ENCODE assay signal across 8 cellular contexts in the genomic region with DNA sequence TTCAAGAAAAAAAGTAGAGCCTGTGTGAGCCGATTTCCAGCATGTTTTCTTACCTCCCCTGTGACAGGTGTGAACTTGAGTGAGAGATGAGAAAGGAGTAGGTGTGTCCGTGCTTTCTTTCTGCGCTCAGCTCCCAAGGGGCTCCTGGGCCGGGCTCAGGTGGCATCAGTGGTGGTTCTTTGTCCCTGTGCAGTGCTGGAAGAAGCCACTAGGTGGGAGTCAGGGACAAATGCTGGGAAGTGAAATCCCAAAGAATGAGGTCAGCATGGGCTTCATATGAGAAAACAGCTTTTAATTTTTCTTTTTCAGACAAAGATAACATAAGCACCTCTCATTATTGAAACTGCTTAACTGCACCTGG. TPM values are rescaled to one million over a fixed set of nuclear protein-coding genes. Genes with fewer than 3 reads are reported as not detected.
DNase-seq lines count a peak whose midpoint lies in the region; ATAC-seq and TF ChIP-seq lines count a peak whose summit lies in the region.

No MANE protein-coding gene starts in this region.

- intact Hi-C loops in Panc1 (cut with micrococcal nuclease; ENCODE audit: unreplicated experiment) = loop anchor here (2.0 kb wide), 1 partner anchor 93 kb away; no protein-coding TSS in a partner anchor

- peak; percentile 71 for DNase-seq in EL
- peak; percentile 58 for DNase-seq in HuH-7 (ENCODE audit: low spot score)
- DNase-seq in Panc1 (ENCODE audit: low read depth, low spot score) = peak; percentile 47
- peak; percentile 79 for DNase-seq in endothelial cell (ENCODE audit: low spot score)
- DNase-seq in midbrain (lab: John Stamatoyannopoulos, UW) = peak; percentile 81

- H3K9me3 Mint-ChIP-seq in endothelial cell (ENCODE audit: unreplicated experiment) = no peaks in the 10 kb centered on the region

- H3K9me3 ChIP-seq in Panc1 (ENCODE audit: control insufficient read depth, insufficient read depth, low read depth, low read length) = no peaks in the 10 kb centered on the region

- peaks cover 8% of the 10 kb centered on the region; the same call in 1 of the 2 replicates for H3K4me1 ChIP-seq in Panc1 (ENCODE audit: control insufficient read depth, insufficient read depth, low read length)

- POLR2A ChIA-PET in Panc1 (lab: Charles Lee) = no interaction called here

- ATAC-seq in Panc1 = peak; percentile 92
- ATAC-seq in GM19467 (IDR thresholded peaks at IDR 0.05; ENCODE audit: unreplicated experiment) = no peak
- no peak for ATAC-seq in HG02884 (IDR thresholded peaks at IDR 0.05; ENCODE audit: unreplicated experiment)
- ATAC-seq in GM18505 (IDR thresholded peaks at IDR 0.05; ENCODE audit: unreplicated experiment) = no peak

- no peak overlapping the region for H3K4me3 ChIP-seq in Panc1 (ENCODE audit: low read depth in 2 of 2, low read length in 2 of 2)

- in situ Hi-C loops in Panc1 (cut with HindIII; ENCODE audit: low pct_unique_long_range_greater_than_20kb, low sequenced_read_pairs) = no loop called here

- CTCF ChIA-PET in Panc1 (lab: Charles Lee) = interaction anchor here (0.6 to 2.3 kb wide), 12 partner anchors 10 to 693 kb away, joined by 3 to 21 read pairs (median 4); no protein-coding TSS in a partner anchor

- H3K27ac Mint-ChIP-seq in endothelial cell (ENCODE audit: unreplicated experiment) = no peak overlapping the region

- H3K4me1 Mint-ChIP-seq in endothelial cell (ENCODE audit: unreplicated experiment) = peaks cover 25% of the 10 kb centered on the region

- no peaks in the 10 kb centered on the region for H3K27me3 ChIP-seq in Panc1 (ENCODE audit: control insufficient read depth, insufficient read depth, low read length)

- H3K27me3 Mint-ChIP-seq in endothelial cell (ENCODE audit: unreplicated experiment) = peaks cover 9% of the 10 kb centered on the region

- no peak overlapping the region for H3K27ac ChIP-seq in Panc1 (ENCODE audit: low read length)

- H3K4me3 Mint-ChIP-seq in endothelial cell (ENCODE audit: unreplicated experiment) = no peak overlapping the region

- no peak for TF ChIP-seq POLR2A in GM18505 (IDR thresholded peaks at IDR 0.05; ENCODE audit: borderline replicate concordance, extremely low read depth, insufficient read depth, insufficient read length)

- no peaks in the 10 kb centered on the region for H3K36me3 ChIP-seq in Panc1 (ENCODE audit: control insufficient read depth, insufficient read depth, low read length)

- TF ChIP-seq CTCF in Panc1 (IDR thresholded peaks at IDR 0.05) (peak; percentile 99), endothelial cell (IDR thresholded peaks at IDR 0.05; ENCODE audit: unreplicated experiment) (peak; percentile 93)

- no TSS peak for BruUV-seq in Panc1 (replicated peaks; lab: Mats Ljungman, UMichigan)

- peaks cover 6% of the 10 kb centered on the region for H3K36me3 Mint-ChIP-seq in endothelial cell (ENCODE audit: low read depth, unreplicated experiment)

RNA-seq across cellular contexts. Expression of gene PPFIBP2, which starts 57.8 kb away (rescaled TPM):
- total RNA-seq in Panc1 (2021; ENCODE audit: unreplicated experiment) (21.5 TPM), endothelial cell (ENCODE audit: unreplicated experiment) (7.3 TPM)
- 25.3 TPM for polyA plus RNA-seq in Panc1 (2012; ENCODE audit: insufficient read length)
